22 cellular contexts compared by ENCODE assay signal in genomic region chr16:22417019-22417418, GRCh38.
"Had no signal": no experiment of that assay in that cellular context is flagged by ENCODE, and none has a peak within 500 bp of the region (broad histone marks: within the 10 kb centered on the region; RNA-seq: fewer than 3 reads in every experiment).

No MANE protein-coding gene starts in this region.

- DNase-seq: activated CD4-positive, alpha-beta T cell treated with anti-CD3 and anti-CD28 coated beads for 4 hours; activated CD8-positive, alpha-beta memory T cell treated with anti-CD3 and anti-CD28 coated beads, Interleukin-2, amount 50 U/mL, for 4 hours; activated CD8-positive, alpha-beta T cell treated with anti-CD3 and anti-CD28 coated beads for 36 hours; activated gamma-delta T cell treated with Interleukin-2 at 50 U/mL for 16 hours; activated naive CD4-positive, alpha-beta T cell treated with anti-CD3 and anti-CD28 coated beads, Interleukin-2, amount 10 ng/mL, durations not matched to agents 7 days and 5 days; activated naive CD8-positive, alpha-beta T cell treated with anti-CD3 and anti-CD28 coated beads for 36 hours; activated T-cell treated with anti-CD3 and anti-CD28 coated beads, Interleukin-2, amount 50 U/mL, for 72 hours; cerebellar nuclear complex; IMR-90; KBM-7; NCI-H1105 treated with DMSO at 0.1 percent for 48 hours; NCI-H1436 treated with DMSO at 0.1 percent for 48 hours; NCI-H187; NCI-H2081 treated with DMSO at 0.1 percent for 48 hours; NCI-H446 treated with DMSO at 0.1 percent for 48 hours; NCI-H526; NCI-H774; Peyer's patch; Right ventricle myocardium superior; T-cell; WERI-Rb-1 had no signal

- H3K4me1 Mint-ChIP-seq: activated naive CD4-positive, alpha-beta T cell treated with anti-CD3 and anti-CD28 coated beads, Interleukin-2, amount 10 ng/mL, durations not matched to agents 7 days and 5 days; activated naive CD8-positive, alpha-beta T cell treated with anti-CD3 and anti-CD28 coated beads for 36 hours; T-cell had no signal

- H3K27me3 Mint-ChIP-seq: activated CD8-positive, alpha-beta T cell treated with anti-CD3 and anti-CD28 coated beads for 36 hours; activated naive CD4-positive, alpha-beta T cell treated with anti-CD3 and anti-CD28 coated beads, Interleukin-2, amount 10 ng/mL, durations not matched to agents 7 days and 5 days; activated naive CD8-positive, alpha-beta T cell treated with anti-CD3 and anti-CD28 coated beads for 36 hours; T-cell had no signal

- H3K4me3 Mint-ChIP-seq: activated CD8-positive, alpha-beta T cell treated with anti-CD3 and anti-CD28 coated beads for 36 hours; activated naive CD4-positive, alpha-beta T cell treated with anti-CD3 and anti-CD28 coated beads, Interleukin-2, amount 10 ng/mL, durations not matched to agents 7 days and 5 days; activated naive CD8-positive, alpha-beta T cell treated with anti-CD3 and anti-CD28 coated beads for 36 hours; activated T-cell treated with anti-CD3 and anti-CD28 coated beads, Interleukin-2, amount 50 U/mL, for 72 hours; T-cell had no signal

- H3K9me3 Mint-ChIP-seq: activated CD8-positive, alpha-beta T cell treated with anti-CD3 and anti-CD28 coated beads for 36 hours; activated naive CD4-positive, alpha-beta T cell treated with anti-CD3 and anti-CD28 coated beads, Interleukin-2, amount 10 ng/mL, durations not matched to agents 7 days and 5 days; activated naive CD8-positive, alpha-beta T cell treated with anti-CD3 and anti-CD28 coated beads for 36 hours; activated T-cell treated with anti-CD3 and anti-CD28 coated beads, Interleukin-2, amount 50 U/mL, for 72 hours; activated T-helper 2 cell treated with anti-CD3 and anti-CD28 coated beads, Interferon-gamma antibody, Interleukin-2, Interleukin-4, amounts not matched to agents 10 μg/mL and 5 μg/mL and 100 μg/mL, durations not matched to agents 14 hours and 24 hours and 36 hours; T-cell had no signal

- H3K27ac Mint-ChIP-seq: activated CD8-positive, alpha-beta T cell treated with anti-CD3 and anti-CD28 coated beads for 36 hours; activated naive CD4-positive, alpha-beta T cell treated with anti-CD3 and anti-CD28 coated beads, Interleukin-2, amount 10 ng/mL, durations not matched to agents 7 days and 5 days; activated naive CD8-positive, alpha-beta T cell treated with anti-CD3 and anti-CD28 coated beads for 36 hours; activated T-cell treated with anti-CD3 and anti-CD28 coated beads, Interleukin-2, amount 50 U/mL, for 72 hours; activated T-helper 2 cell treated with anti-CD3 and anti-CD28 coated beads, Interferon-gamma antibody, Interleukin-2, Interleukin-4, amounts not matched to agents 10 μg/mL and 5 μg/mL and 100 μg/mL, durations not matched to agents 14 hours and 24 hours and 36 hours; T-cell had no signal

- ATAC-seq: activated CD8-positive, alpha-beta T cell treated with anti-CD3 and anti-CD28 coated beads for 36 hours; activated T-cell treated with anti-CD3 and anti-CD28 coated beads, Interleukin-2, amount 50 U/mL, for 72 hours; T-cell had no signal
